In the genomic region with DNA sequence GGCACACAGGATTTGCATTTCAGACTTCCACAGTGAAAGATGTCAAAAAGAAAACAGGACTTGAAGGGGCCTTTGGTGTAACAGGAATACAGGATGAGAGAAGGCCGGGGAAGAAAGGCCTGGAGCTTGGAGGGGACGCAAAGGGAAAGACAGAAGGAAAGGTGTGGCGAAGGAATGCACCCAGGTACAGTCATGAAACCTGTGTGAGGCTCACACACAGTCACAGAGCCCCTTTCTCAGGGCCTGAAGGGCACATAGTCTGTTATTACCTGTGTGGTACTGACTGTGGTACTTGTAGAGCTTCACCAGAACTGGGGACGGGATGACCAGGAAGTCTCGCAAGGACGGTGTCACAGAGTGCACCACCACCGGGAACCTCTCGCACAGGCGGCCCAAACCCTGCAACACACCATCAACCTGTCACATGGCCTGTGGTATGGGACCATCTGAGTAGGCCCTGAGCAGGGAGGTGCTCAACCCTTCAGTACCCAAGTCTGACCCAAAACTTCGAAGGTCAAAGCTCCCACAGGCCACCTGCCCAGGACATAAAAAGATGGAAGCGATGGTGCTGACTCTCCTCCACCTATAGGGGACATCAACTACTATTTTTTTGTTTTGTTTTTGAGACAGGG, we compare ENCODE assay signal across 1 cellular context.
TF ChIP-seq lines count a peak whose summit lies in the region.

No MANE protein-coding gene starts in this region.

TF ChIP-seq in K562, 482 proteins besides CTCF, POLR2A, EP300 and RAD21 (continued from another document and continues in another):
- TF ChIP-seq, protein P1, sequence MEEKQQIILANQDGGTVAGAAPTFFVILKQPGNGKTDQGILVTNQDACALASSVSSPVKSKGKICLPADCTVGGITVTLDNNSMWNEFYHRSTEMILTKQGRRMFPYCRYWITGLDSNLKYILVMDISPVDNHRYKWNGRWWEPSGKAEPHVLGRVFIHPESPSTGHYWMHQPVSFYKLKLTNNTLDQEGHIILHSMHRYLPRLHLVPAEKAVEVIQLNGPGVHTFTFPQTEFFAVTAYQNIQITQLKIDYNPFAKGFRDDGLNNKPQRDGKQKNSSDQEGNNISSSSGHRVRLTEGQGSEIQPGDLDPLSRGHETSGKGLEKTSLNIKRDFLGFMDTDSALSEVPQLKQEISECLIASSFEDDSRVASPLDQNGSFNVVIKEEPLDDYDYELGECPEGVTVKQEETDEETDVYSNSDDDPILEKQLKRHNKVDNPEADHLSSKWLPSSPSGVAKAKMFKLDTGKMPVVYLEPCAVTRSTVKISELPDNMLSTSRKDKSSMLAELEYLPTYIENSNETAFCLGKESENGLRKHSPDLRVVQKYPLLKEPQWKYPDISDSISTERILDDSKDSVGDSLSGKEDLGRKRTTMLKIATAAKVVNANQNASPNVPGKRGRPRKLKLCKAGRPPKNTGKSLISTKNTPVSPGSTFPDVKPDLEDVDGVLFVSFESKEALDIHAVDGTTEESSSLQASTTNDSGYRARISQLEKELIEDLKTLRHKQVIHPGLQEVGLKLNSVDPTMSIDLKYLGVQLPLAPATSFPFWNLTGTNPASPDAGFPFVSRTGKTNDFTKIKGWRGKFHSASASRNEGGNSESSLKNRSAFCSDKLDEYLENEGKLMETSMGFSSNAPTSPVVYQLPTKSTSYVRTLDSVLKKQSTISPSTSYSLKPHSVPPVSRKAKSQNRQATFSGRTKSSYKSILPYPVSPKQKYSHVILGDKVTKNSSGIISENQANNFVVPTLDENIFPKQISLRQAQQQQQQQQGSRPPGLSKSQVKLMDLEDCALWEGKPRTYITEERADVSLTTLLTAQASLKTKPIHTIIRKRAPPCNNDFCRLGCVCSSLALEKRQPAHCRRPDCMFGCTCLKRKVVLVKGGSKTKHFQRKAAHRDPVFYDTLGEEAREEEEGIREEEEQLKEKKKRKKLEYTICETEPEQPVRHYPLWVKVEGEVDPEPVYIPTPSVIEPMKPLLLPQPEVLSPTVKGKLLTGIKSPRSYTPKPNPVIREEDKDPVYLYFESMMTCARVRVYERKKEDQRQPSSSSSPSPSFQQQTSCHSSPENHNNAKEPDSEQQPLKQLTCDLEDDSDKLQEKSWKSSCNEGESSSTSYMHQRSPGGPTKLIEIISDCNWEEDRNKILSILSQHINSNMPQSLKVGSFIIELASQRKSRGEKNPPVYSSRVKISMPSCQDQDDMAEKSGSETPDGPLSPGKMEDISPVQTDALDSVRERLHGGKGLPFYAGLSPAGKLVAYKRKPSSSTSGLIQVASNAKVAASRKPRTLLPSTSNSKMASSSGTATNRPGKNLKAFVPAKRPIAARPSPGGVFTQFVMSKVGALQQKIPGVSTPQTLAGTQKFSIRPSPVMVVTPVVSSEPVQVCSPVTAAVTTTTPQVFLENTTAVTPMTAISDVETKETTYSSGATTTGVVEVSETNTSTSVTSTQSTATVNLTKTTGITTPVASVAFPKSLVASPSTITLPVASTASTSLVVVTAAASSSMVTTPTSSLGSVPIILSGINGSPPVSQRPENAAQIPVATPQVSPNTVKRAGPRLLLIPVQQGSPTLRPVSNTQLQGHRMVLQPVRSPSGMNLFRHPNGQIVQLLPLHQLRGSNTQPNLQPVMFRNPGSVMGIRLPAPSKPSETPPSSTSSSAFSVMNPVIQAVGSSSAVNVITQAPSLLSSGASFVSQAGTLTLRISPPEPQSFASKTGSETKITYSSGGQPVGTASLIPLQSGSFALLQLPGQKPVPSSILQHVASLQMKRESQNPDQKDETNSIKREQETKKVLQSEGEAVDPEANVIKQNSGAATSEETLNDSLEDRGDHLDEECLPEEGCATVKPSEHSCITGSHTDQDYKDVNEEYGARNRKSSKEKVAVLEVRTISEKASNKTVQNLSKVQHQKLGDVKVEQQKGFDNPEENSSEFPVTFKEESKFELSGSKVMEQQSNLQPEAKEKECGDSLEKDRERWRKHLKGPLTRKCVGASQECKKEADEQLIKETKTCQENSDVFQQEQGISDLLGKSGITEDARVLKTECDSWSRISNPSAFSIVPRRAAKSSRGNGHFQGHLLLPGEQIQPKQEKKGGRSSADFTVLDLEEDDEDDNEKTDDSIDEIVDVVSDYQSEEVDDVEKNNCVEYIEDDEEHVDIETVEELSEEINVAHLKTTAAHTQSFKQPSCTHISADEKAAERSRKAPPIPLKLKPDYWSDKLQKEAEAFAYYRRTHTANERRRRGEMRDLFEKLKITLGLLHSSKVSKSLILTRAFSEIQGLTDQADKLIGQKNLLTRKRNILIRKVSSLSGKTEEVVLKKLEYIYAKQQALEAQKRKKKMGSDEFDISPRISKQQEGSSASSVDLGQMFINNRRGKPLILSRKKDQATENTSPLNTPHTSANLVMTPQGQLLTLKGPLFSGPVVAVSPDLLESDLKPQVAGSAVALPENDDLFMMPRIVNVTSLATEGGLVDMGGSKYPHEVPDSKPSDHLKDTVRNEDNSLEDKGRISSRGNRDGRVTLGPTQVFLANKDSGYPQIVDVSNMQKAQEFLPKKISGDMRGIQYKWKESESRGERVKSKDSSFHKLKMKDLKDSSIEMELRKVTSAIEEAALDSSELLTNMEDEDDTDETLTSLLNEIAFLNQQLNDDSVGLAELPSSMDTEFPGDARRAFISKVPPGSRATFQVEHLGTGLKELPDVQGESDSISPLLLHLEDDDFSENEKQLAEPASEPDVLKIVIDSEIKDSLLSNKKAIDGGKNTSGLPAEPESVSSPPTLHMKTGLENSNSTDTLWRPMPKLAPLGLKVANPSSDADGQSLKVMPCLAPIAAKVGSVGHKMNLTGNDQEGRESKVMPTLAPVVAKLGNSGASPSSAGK (IDR thresholded peaks at IDR 0.05) = no peak
- TF ChIP-seq BDP1 (IDR thresholded peaks at IDR 0.05; ENCODE audit: insufficient read depth, insufficient read length) (no peak), KAT2B (IDR thresholded peaks at IDR 0.05; ENCODE audit: low read depth, low read length) (no peak), ZNF239 (CRISPR knock-in tag; IDR thresholded peaks at IDR 0.05) (no peak), ETS2 (tag; IDR thresholded peaks at IDR 0.05; ENCODE audit: borderline replicate concordance, poor library complexity, severe bottlenecking) (no peak), MTF1 (CRISPR knock-in tag; IDR thresholded peaks at IDR 0.05; ENCODE audit: borderline replicate concordance) (no peak), MTA2 (IDR thresholded peaks at IDR 0.05; ENCODE audit: low read depth) (no peak), ZC3H4 (CRISPR knock-in tag; IDR thresholded peaks at IDR 0.05; ENCODE audit: borderline replicate concordance) (peak; percentile 34; the same call in 1 of the 2 replicates), CUX1 (CRISPR knock-in tag; IDR thresholded peaks at IDR 0.05) (no peak), WHSC1 (IDR thresholded peaks at IDR 0.05; ENCODE audit: low read length) (peak; percentile 9), THAP12 (CRISPR knock-in tag; IDR thresholded peaks at IDR 0.05) (peak; percentile 31; the same call in 1 of the 2 replicates), ZNF133 (CRISPR knock-in tag; IDR thresholded peaks at IDR 0.05) (no peak), ELF4 (CRISPR knock-in tag; IDR thresholded peaks at IDR 0.05) (no peak), KDM5B (IDR thresholded peaks at IDR 0.05; ENCODE audit: insufficient replicate concordance, low read depth, low read length) (no peak)
- TF ChIP-seq, protein P2, sequence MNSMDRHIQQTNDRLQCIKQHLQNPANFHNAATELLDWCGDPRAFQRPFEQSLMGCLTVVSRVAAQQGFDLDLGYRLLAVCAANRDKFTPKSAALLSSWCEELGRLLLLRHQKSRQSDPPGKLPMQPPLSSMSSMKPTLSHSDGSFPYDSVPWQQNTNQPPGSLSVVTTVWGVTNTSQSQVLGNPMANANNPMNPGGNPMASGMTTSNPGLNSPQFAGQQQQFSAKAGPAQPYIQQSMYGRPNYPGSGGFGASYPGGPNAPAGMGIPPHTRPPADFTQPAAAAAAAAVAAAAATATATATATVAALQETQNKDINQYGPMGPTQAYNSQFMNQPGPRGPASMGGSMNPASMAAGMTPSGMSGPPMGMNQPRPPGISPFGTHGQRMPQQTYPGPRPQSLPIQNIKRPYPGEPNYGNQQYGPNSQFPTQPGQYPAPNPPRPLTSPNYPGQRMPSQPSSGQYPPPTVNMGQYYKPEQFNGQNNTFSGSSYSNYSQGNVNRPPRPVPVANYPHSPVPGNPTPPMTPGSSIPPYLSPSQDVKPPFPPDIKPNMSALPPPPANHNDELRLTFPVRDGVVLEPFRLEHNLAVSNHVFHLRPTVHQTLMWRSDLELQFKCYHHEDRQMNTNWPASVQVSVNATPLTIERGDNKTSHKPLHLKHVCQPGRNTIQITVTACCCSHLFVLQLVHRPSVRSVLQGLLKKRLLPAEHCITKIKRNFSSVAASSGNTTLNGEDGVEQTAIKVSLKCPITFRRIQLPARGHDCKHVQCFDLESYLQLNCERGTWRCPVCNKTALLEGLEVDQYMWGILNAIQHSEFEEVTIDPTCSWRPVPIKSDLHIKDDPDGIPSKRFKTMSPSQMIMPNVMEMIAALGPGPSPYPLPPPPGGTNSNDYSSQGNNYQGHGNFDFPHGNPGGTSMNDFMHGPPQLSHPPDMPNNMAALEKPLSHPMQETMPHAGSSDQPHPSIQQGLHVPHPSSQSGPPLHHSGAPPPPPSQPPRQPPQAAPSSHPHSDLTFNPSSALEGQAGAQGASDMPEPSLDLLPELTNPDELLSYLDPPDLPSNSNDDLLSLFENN (IDR thresholded peaks at IDR 0.05; ENCODE audit: low read depth in 2 of 2, low read length in 2 of 2) = no peak
- TF ChIP-seq, protein P3, sequence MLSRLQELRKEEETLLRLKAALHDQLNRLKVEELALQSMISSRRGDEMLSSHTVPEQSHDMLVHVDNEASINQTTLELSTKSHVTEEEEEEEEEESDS (CRISPR knock-in tag; IDR thresholded peaks at IDR 0.05) = no peak
- TF ChIP-seq, protein P4, sequence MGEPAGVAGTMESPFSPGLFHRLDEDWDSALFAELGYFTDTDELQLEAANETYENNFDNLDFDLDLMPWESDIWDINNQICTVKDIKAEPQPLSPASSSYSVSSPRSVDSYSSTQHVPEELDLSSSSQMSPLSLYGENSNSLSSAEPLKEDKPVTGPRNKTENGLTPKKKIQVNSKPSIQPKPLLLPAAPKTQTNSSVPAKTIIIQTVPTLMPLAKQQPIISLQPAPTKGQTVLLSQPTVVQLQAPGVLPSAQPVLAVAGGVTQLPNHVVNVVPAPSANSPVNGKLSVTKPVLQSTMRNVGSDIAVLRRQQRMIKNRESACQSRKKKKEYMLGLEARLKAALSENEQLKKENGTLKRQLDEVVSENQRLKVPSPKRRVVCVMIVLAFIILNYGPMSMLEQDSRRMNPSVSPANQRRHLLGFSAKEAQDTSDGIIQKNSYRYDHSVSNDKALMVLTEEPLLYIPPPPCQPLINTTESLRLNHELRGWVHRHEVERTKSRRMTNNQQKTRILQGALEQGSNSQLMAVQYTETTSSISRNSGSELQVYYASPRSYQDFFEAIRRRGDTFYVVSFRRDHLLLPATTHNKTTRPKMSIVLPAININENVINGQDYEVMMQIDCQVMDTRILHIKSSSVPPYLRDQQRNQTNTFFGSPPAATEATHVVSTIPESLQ (CRISPR knock-in tag; IDR thresholded peaks at IDR 0.05) = no peak
